In genomic region chr11:119523801-119524200, GRCh38 we compare ENCODE assay signal across 30 cellular contexts.
"Had no signal": no experiment of that assay in that cellular context is flagged by ENCODE, and none has a peak within 500 bp of the region (broad histone marks: within the 10 kb centered on the region; RNA-seq: fewer than 3 reads in every experiment).

No MANE protein-coding gene starts in this region.

- H3K36me3 Mint-ChIP-seq: activated CD4-positive, alpha-beta memory T cell treated with anti-CD3 and anti-CD28 coated beads for 36 hours; activated naive CD4-positive, alpha-beta T cell treated with anti-CD3 and anti-CD28 coated beads, Interleukin-2, amount 10 ng/mL, durations not matched to agents 7 days and 5 days; activated naive CD8-positive, alpha-beta T cell had no signal

- H3K9me3 Mint-ChIP-seq: activated B cell treated with CpG ODN at 0.5 μM for 24 hours; activated CD4-positive, alpha-beta memory T cell treated with anti-CD3 and anti-CD28 coated beads for 36 hours; activated naive CD4-positive, alpha-beta T cell treated with anti-CD3 and anti-CD28 coated beads, Interleukin-2, amount 10 ng/mL, durations not matched to agents 7 days and 5 days; activated naive CD8-positive, alpha-beta T cell treated with anti-CD3 and anti-CD28 coated beads, Interleukin-2, amount 50 U/mL, for 24 hours had no signal

- H3K4me3 ChIP-seq: cardiac muscle cell, K562, PC-9 had no signal

- H3K4me2 ChIP-seq: PC-9 had no signal

- H3K4me1 Mint-ChIP-seq: activated naive CD4-positive, alpha-beta T cell treated with anti-CD3 and anti-CD28 coated beads, Interleukin-2, amount 10 ng/mL, durations not matched to agents 7 days and 5 days; activated naive CD8-positive, alpha-beta T cell treated with anti-CD3 and anti-CD28 coated beads, Interleukin-2, amount 50 U/mL, for 24 hours had no signal

- H3K27ac Mint-ChIP-seq: activated B cell treated with CpG ODN at 0.5 μM for 24 hours; activated CD4-positive, alpha-beta memory T cell treated with anti-CD3 and anti-CD28 coated beads for 36 hours; activated naive CD4-positive, alpha-beta T cell treated with anti-CD3 and anti-CD28 coated beads, Interleukin-2, amount 10 ng/mL, durations not matched to agents 7 days and 5 days; activated naive CD8-positive, alpha-beta T cell treated with anti-CD3 and anti-CD28 coated beads, Interleukin-2, amount 50 U/mL, for 24 hours had no signal

- H2AFZ ChIP-seq: PC-9 had no signal

- H3K27me3 ChIP-seq: cardiac muscle cell had no signal

- H3K27ac ChIP-seq: cardiac muscle cell, PC-9, RWPE1, VCaP had no signal

- H3K27me3 Mint-ChIP-seq: activated B cell treated with CpG ODN at 0.5 μM for 24 hours; activated naive CD8-positive, alpha-beta T cell had no signal

- H3K4me3 Mint-ChIP-seq: activated B cell treated with CpG ODN at 0.5 μM for 24 hours; activated CD4-positive, alpha-beta memory T cell treated with anti-CD3 and anti-CD28 coated beads for 36 hours; activated naive CD4-positive, alpha-beta T cell treated with anti-CD3 and anti-CD28 coated beads, Interleukin-2, amount 10 ng/mL, durations not matched to agents 7 days and 5 days; activated naive CD8-positive, alpha-beta T cell; activated naive CD8-positive, alpha-beta T cell treated with anti-CD3 and anti-CD28 coated beads, Interleukin-2, amount 50 U/mL, for 24 hours had no signal

- H3K36me3 ChIP-seq: cardiac muscle cell had no signal

- DNase-seq: activated B cell treated with CpG ODN at 0.5 μM for 24 hours; activated CD4-positive, alpha-beta memory T cell treated with anti-CD3 and anti-CD28 coated beads for 36 hours; activated CD4-positive, alpha-beta T cell treated with anti-CD3 and anti-CD28 coated beads for 4 hours; activated CD4-positive, alpha-beta T cell treated with anti-CD3 and anti-CD28 coated beads, Interleukin-2, amount 50 U/mL, for 1 hour; activated CD4-positive, CD25-positive, alpha-beta regulatory T cell treated with anti-CD3 and anti-CD28 coated beads, Interleukin-2, amount 50 U/mL, for 72 hours; activated CD8-positive, alpha-beta memory T cell treated with anti-CD3 and anti-CD28 coated beads, Interleukin-2, amount 50 U/mL, for 4 hours; activated effector memory CD4-positive, alpha-beta T cell treated with Interleukin-2 at 50 U/mL for 16 hours; activated naive CD4-positive, alpha-beta T cell treated with anti-CD3 and anti-CD28 coated beads, Interleukin-2, amount 10 ng/mL, durations not matched to agents 7 days and 5 days; activated naive CD8-positive, alpha-beta T cell treated with anti-CD3 and anti-CD28 coated beads, Interleukin-2, amount 50 U/mL, for 24 hours; activated T-cell treated with anti-CD3 and anti-CD28 coated beads for 4 hours; activated T-cell treated with anti-CD3 and anti-CD28 coated beads, Interleukin-2, amount 50 U/mL, for 48 hours; anterior cingulate cortex; NCI-H1105; NCI-H1417 treated with DMSO at 0.1 percent for 48 hours; NCI-H187 treated with DMSO at 0.1 percent for 48 hours; NCI-H2081; NCI-H345; NCI-H748 treated with DMSO at 0.1 percent for 48 hours; NK-92 treated with Interleukin-12 subunit alpha and Interleukin-12 subunit beta, amount 100 ng/mL, for 24 hours; PC-9; SIG-M5; SW 1271; T-helper 1 cell; T-helper 2 cell; T-helper 9 cell had no signal
